Comparison of ENCODE assay signal across 8 cellular contexts in the genomic region with DNA sequence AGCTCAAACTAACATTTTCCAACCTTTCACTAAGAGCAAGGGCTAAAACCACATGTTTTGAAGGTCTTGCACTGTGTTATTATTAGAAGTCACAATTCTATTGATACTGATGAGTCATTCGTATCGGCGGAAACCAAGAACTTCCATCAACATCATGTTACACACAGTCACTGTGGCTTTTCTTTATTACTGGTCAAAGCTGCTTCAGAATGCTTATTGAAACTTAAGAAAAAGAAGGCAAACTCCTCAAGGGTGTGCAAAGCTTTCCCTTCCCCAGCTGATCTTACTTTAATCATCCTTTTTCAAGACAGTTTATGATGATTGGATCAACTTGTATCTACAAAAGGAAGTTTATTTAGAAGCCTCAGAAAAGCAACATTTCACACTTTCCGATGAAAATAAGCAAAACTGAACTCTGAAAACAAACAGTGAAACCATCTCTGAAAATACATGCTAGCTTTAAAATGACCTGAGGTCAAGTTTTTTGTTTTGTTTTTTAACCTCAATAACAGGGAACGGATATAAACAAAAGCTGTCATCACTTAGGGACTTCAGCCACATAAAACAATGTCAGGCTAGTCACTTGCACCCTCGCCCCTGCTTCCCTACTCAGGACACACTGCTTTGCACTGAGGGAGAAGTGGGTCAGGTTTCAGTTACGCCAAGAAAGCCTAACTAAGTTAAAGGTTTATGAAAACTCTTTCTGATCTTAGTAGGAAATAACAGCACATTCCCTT. TPM values are rescaled to one million over a fixed set of nuclear protein-coding genes. Genes with fewer than 3 reads are reported as not detected.
DNase-seq lines count a peak whose midpoint lies in the region; ATAC-seq and TF ChIP-seq lines count a peak whose summit lies in the region.

No MANE protein-coding gene starts in this region.

- H3K4me1 Mint-ChIP-seq in effector memory CD8-positive, alpha-beta T cell (ENCODE audit: low read depth in 2 of 2), result peaks cover 26 to 29% of the 10 kb centered on the region in 2 donors
- peaks cover 26 to 29% of the 10 kb centered on the region in 2 donors for H3K4me1 Mint-ChIP-seq in natural killer cell treated with Interleukin-12 subunit alpha and Interleukin-12 subunit beta and Interleukin-15 and Interleukin-18, amount 100 ng/mL, for 72 hours (ENCODE audit: low read depth in 2 of 2)

- no peaks in the 10 kb centered on the region for H3K9me3 ChIP-seq in Peyer's patch

- H3K36me3 ChIP-seq in Peyer's patch, result no peaks in the 10 kb centered on the region

- H3K27ac ChIP-seq in Peyer's patch, result peak overlapping the region; percentile 26 to 78 (median 59)

- peaks cover 0 to 20% (median 8%) of the 10 kb centered on the region in 4 donors for H3K4me1 ChIP-seq in Peyer's patch

- H3K27me3 ChIP-seq in Peyer's patch, result no peaks in the 10 kb centered on the region

- H3K4me3 ChIP-seq in Peyer's patch, result peak overlapping the region; percentile 13 to 41 (median 18)

- peak; percentile 28 for DNase-seq in activated T-cell treated with anti-CD3 and anti-CD28 coated beads, Interleukin-2, amount 50 U/mL, for 1 hour
- DNase-seq in activated T-cell treated with anti-CD3 and anti-CD28 coated beads for 4 hours, result no peak
- peak in 1 of 3 donors; percentile 46 for DNase-seq in Peyer's patch
- peak in 1 of 3 experiments; percentile 13 for DNase-seq in effector memory CD8-positive, alpha-beta T cell
- no peak for DNase-seq in natural killer cell treated with Interleukin-12 subunit alpha and Interleukin-12 subunit beta and Interleukin-15 and Interleukin-18, amount 100 ng/mL, for 72 hours (ENCODE audit: low spot score)
- no peak for DNase-seq in NCI-H1417 (lab: John Stamatoyannopoulos, UW)
- DNase-seq in AG20443 (ENCODE audit: low spot score), result no peak

- H3K36me3 Mint-ChIP-seq in effector memory CD8-positive, alpha-beta T cell (ENCODE audit: insufficient read depth), result peaks cover 23% of the 10 kb centered on the region
- peaks cover 7% of the 10 kb centered on the region for H3K36me3 Mint-ChIP-seq in natural killer cell treated with Interleukin-12 subunit alpha and Interleukin-12 subunit beta and Interleukin-15 and Interleukin-18, amount 100 ng/mL, for 72 hours

- TF ChIP-seq POLR2A in Peyer's patch (IDR thresholded peaks at IDR 0.05), result no peak

- no peak for TF ChIP-seq CTCF in Peyer's patch (IDR thresholded peaks at IDR 0.05)

- peak overlapping the region; percentile 66 to 91 for H3K27ac Mint-ChIP-seq in effector memory CD8-positive, alpha-beta T cell
- H3K27ac Mint-ChIP-seq in natural killer cell treated with Interleukin-12 subunit alpha and Interleukin-12 subunit beta and Interleukin-15 and Interleukin-18, amount 100 ng/mL, for 72 hours, result peak overlapping the region; percentile 86

- H3K9me3 Mint-ChIP-seq in effector memory CD8-positive, alpha-beta T cell, result no peaks in the 10 kb centered on the region
- H3K9me3 Mint-ChIP-seq in natural killer cell treated with Interleukin-12 subunit alpha and Interleukin-12 subunit beta and Interleukin-15 and Interleukin-18, amount 100 ng/mL, for 72 hours, result no peaks in the 10 kb centered on the region

- H3K27me3 Mint-ChIP-seq in effector memory CD8-positive, alpha-beta T cell, result peaks cover 0 to 7% of the 10 kb centered on the region in 2 donors
- peaks cover 10 to 23% of the 10 kb centered on the region in 2 donors for H3K27me3 Mint-ChIP-seq in natural killer cell treated with Interleukin-12 subunit alpha and Interleukin-12 subunit beta and Interleukin-15 and Interleukin-18, amount 100 ng/mL, for 72 hours

- ATAC-seq in HG02943 (IDR thresholded peaks at IDR 0.05; ENCODE audit: low read depth, unreplicated experiment), result peak; percentile 68
- peak; percentile 61 for ATAC-seq in effector memory CD8-positive, alpha-beta T cell (replicated peaks)
- ATAC-seq in natural killer cell treated with Interleukin-12 subunit alpha and Interleukin-12 subunit beta and Interleukin-15 and Interleukin-18, amount 100 ng/mL, for 72 hours, result peak; percentile 84 to 85

- H3K4me3 Mint-ChIP-seq in effector memory CD8-positive, alpha-beta T cell, result peak overlapping the region; percentile 78 to 89
- H3K4me3 Mint-ChIP-seq in natural killer cell treated with Interleukin-12 subunit alpha and Interleukin-12 subunit beta and Interleukin-15 and Interleukin-18, amount 100 ng/mL, for 72 hours, result peak overlapping the region; percentile 89

RNA-seq across cellular contexts. Expression of a gene that starts 11.7 kb away (rescaled TPM):
- 10 to 100 TPM in 2 of 4 donors, 1 to 10 TPM in 1, under 1 TPM in 1; 0.18 to 26.4 (median 8.2) TPM for total RNA-seq in Peyer's patch
- 1 to 10 TPM; 3.1 to 5.8 TPM for total RNA-seq in natural killer cell treated with Interleukin-12 subunit alpha and Interleukin-12 subunit beta and Interleukin-15 and Interleukin-18, amount 100 ng/mL, for 72 hours
